ENCODE assay signal across 8 cellular contexts in genomic region chr4:37976513-37976912, GRCh38. TPM values are rescaled to one million over a fixed set of nuclear protein-coding genes. Genes with fewer than 3 reads are reported as not detected.
DNase-seq lines count a peak whose midpoint lies in the region; ATAC-seq and TF ChIP-seq lines count a peak whose summit lies in the region.

No MANE protein-coding gene starts in this region.

- BruUV-seq in A673 (replicated peaks; lab: Mats Ljungman, UMichigan), result no TSS peak

- peak overlapping the region; percentile 82 for H3K4me3 ChIP-seq in A673 (ENCODE audit: low read depth, low read length, poor library complexity, severe bottlenecking)

- no peak for DNase-seq in A673 (ENCODE audit: low spot score)
- DNase-seq in mucosa of gallbladder (ENCODE audit: low spot score), result peak; percentile 40
- DNase-seq in stimulated activated CD4-positive, alpha-beta T cell treated with anti-CD3 and anti-CD28 coated beads, Interleukin-15, amount 100 ng/mL, for 24 hours, result no peak

- CTCF ChIA-PET in A673 (lab: Charles Lee), result no interaction called here

- no peaks in the 10 kb centered on the region for H3K9me3 Mint-ChIP-seq in IgD-negative memory B cell

- peaks cover 25 to 38% (median 27%) of the 10 kb centered on the region in 3 donors for H3K4me1 Mint-ChIP-seq in IgD-negative memory B cell

- no peak for ATAC-seq in GM18861 (IDR thresholded peaks at IDR 0.05; ENCODE audit: unreplicated experiment)
- ATAC-seq in HG02884 (IDR thresholded peaks at IDR 0.05; ENCODE audit: unreplicated experiment), result no peak
- ATAC-seq in GM21825 (IDR thresholded peaks at IDR 0.05; ENCODE audit: unreplicated experiment), result no peak

- H3K4me1 ChIP-seq in A673 (ENCODE audit: insufficient read depth, low read length, poor library complexity, severe bottlenecking), result peaks cover 8% of the 10 kb centered on the region

- no peak for TF ChIP-seq CTCF in A673 (conservative IDR thresholded peaks at IDR 0.05; ENCODE audit: low read depth, low read length)

- H3K27ac ChIP-seq in A673 (ENCODE audit: low read depth, low read length, poor library complexity, severe bottlenecking) (no peak overlapping the region), cingulate gyrus (ENCODE audit: low read depth, low read length) (peak overlapping the region; percentile 39)

- peak overlapping the region; percentile 74 to 91 (median 80) for H3K4me3 Mint-ChIP-seq in IgD-negative memory B cell

- no peaks in the 10 kb centered on the region for H3K27me3 Mint-ChIP-seq in IgD-negative memory B cell

- intact Hi-C loops in A673 (cut with micrococcal nuclease; ENCODE audit: unreplicated experiment), result loop anchor here (10.0 kb wide), 1 partner anchor 172 kb away; no protein-coding TSS in a partner anchor

- POLR2A ChIA-PET in A673 (lab: Charles Lee; ENCODE audit: low non-redundant PET), result no interaction called here

- no peaks in the 10 kb centered on the region for H3K27me3 ChIP-seq in A673 (replicated peaks; ENCODE audit: insufficient read depth, low read depth, low read length, poor library complexity)

- H3K36me3 ChIP-seq in A673 (ENCODE audit: insufficient read depth, low read length, poor library complexity, severe bottlenecking), result no peaks in the 10 kb centered on the region

- no peaks in the 10 kb centered on the region for H3K9me3 ChIP-seq in A673 (ENCODE audit: low read depth, low read length, poor library complexity, severe bottlenecking)

- no peaks in the 10 kb centered on the region for H3K36me3 Mint-ChIP-seq in IgD-negative memory B cell

- H3K27ac Mint-ChIP-seq in IgD-negative memory B cell, result peak overlapping the region; percentile 82 to 92 (median 86)

RNA-seq across cellular contexts. Expression of gene PTTG2, which starts 16.3 kb away (rescaled TPM):
- total RNA-seq in A673 (2021) (not detected in 2 replicates), mucosa of gallbladder (1.1 TPM)
- not detected for polyA plus RNA-seq in IgD-negative memory B cell
